15 cellular contexts compared by ENCODE assay signal in the genomic region with DNA sequence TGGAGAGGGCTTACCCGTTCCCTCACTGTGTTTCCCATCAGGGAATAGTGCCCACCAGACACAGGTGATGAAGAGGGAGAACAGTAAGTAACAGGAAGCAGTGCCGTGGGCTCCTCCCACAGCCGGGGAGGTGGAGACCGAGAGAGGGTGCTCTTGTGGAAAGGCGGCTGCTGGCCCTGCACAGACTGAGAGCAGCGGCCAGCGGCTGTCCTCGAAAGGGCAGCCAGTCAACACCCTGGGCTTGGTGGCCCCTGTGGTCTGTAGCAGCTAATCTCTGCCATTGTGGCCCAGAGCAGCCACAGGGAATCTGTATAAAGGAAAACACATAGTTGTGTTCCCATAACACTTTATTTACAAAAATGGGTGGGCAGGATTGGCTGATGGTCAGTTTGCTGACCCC.
DNase-seq lines count a peak whose midpoint lies in the region; ATAC-seq and TF ChIP-seq lines count a peak whose summit lies in the region.
"Had no signal": no experiment of that assay in that cellular context is flagged by ENCODE, and none has a peak within 500 bp of the region (broad histone marks: within the 10 kb centered on the region; RNA-seq: fewer than 3 reads in every experiment).

No MANE protein-coding gene starts in this region.

- H3K4me1 Mint-ChIP-seq in T-helper 2 cell treated with Interferon-gamma antibody and Interleukin-4, amounts not matched to agents 5 μg/mL and 100 μg/mL, for 36 hours (ENCODE audit: low read depth) = peaks cover 2% of the 10 kb centered on the region
- peaks cover 4% of the 10 kb centered on the region for H3K4me1 Mint-ChIP-seq in endothelial cell (ENCODE audit: unreplicated experiment)
- peaks cover 20% of the 10 kb centered on the region for H3K4me1 Mint-ChIP-seq in nephron progenitor cell

- WGBS in tibial nerve, 2 donors = 86% methylated on average over 8 of the region's 8 CpGs

- H3K36me3 ChIP-seq in tibial nerve = peaks cover 0 to 26% (median 0%) of the 10 kb centered on the region in 3 donors

- H3K27me3 Mint-ChIP-seq in T-helper 2 cell treated with Interferon-gamma antibody and Interleukin-4, amounts not matched to agents 5 μg/mL and 100 μg/mL, for 36 hours (ENCODE audit: low read depth) = no peaks in the 10 kb centered on the region
- H3K27me3 Mint-ChIP-seq in endothelial cell (ENCODE audit: unreplicated experiment) = peaks cover 9% of the 10 kb centered on the region
- no peaks in the 10 kb centered on the region for H3K27me3 Mint-ChIP-seq in nephron progenitor cell (ENCODE audit: low read depth, poor library complexity)

- no peaks in the 10 kb centered on the region for H3K27me3 ChIP-seq in tibial nerve
- H3K27me3 ChIP-seq: BLaER1 had no signal

- TF ChIP-seq CTCF in endothelial cell (IDR thresholded peaks at IDR 0.05; ENCODE audit: unreplicated experiment) (no peak), nephron progenitor cell (IDR thresholded peaks at IDR 0.05) (no peak), tibial nerve (IDR thresholded peaks at IDR 0.05) (no peak)

- H3K27ac ChIP-seq in tibial nerve = peak overlapping the region in 3 of 4 donors; percentile 19 to 71 (median 54)
- H3K27ac ChIP-seq: 22Rv1, BLaER1, HL-60 had no signal

- peaks cover 0 to 6% (median under 1%) of the 10 kb centered on the region in 4 donors for H3K4me1 ChIP-seq in tibial nerve

- H3K36me3 Mint-ChIP-seq in T-helper 2 cell treated with Interferon-gamma antibody and Interleukin-4, amounts not matched to agents 5 μg/mL and 100 μg/mL, for 36 hours (ENCODE audit: low read depth) = peaks cover 2% of the 10 kb centered on the region
- peaks cover 9% of the 10 kb centered on the region for H3K36me3 Mint-ChIP-seq in endothelial cell (ENCODE audit: low read depth, unreplicated experiment)
- peaks cover 30% of the 10 kb centered on the region for H3K36me3 Mint-ChIP-seq in nephron progenitor cell (ENCODE audit: low read depth)

- no peak for TF ChIP-seq EP300 in tibial nerve (IDR thresholded peaks at IDR 0.05)

- TF ChIP-seq POLR2A in tibial nerve (IDR thresholded peaks at IDR 0.05) = no peak

- H3K9me3 ChIP-seq in tibial nerve = no peaks in the 10 kb centered on the region
- H3K9me3 ChIP-seq: BLaER1 had no signal

- H3K9me3 Mint-ChIP-seq in T-helper 2 cell treated with Interferon-gamma antibody and Interleukin-4, amounts not matched to agents 5 μg/mL and 100 μg/mL, for 36 hours = no peaks in the 10 kb centered on the region
- H3K9me3 Mint-ChIP-seq in endothelial cell (ENCODE audit: unreplicated experiment) (no peaks in the 10 kb centered on the region), nephron progenitor cell (no peaks in the 10 kb centered on the region)

- DNase-seq in T-helper 2 cell treated with Interferon-gamma antibody and Interleukin-4, amounts not matched to agents 5 μg/mL and 100 μg/mL, for 36 hours (ENCODE audit: low spot score) = no peak
- DNase-seq in T-helper 2 cell (no peak), endothelial cell (ENCODE audit: low spot score) (no peak), nephron progenitor cell (no peak), tibial nerve (ENCODE audit: low spot score in 2 of 2) (no peak), EL (no peak), T-helper 1 cell (no peak)
- DNase-seq: Calu3, DMS 273 treated with DMSO at 0.1 percent for 48 hours had no signal

- peak overlapping the region; percentile 16 for H3K27ac Mint-ChIP-seq in T-helper 2 cell treated with Interferon-gamma antibody and Interleukin-4, amounts not matched to agents 5 μg/mL and 100 μg/mL, for 36 hours
- no peak overlapping the region for H3K27ac Mint-ChIP-seq in endothelial cell (ENCODE audit: unreplicated experiment)
- peak overlapping the region; percentile 53 for H3K27ac Mint-ChIP-seq in nephron progenitor cell

- ATAC-seq in GM19395 (IDR thresholded peaks at IDR 0.05; ENCODE audit: unreplicated experiment) = no peak
- ATAC-seq: GM12878, HCT116 had no signal

- no peak overlapping the region for H3K4me3 ChIP-seq in tibial nerve
- H3K4me3 ChIP-seq: BLaER1, GM12878 had no signal

- H3K4me3 Mint-ChIP-seq in T-helper 2 cell treated with Interferon-gamma antibody and Interleukin-4, amounts not matched to agents 5 μg/mL and 100 μg/mL, for 36 hours = no peak overlapping the region
- H3K4me3 Mint-ChIP-seq in endothelial cell (ENCODE audit: unreplicated experiment) = peak overlapping the region; percentile 5
- no peak overlapping the region for H3K4me3 Mint-ChIP-seq in nephron progenitor cell
